In the genomic region with DNA sequence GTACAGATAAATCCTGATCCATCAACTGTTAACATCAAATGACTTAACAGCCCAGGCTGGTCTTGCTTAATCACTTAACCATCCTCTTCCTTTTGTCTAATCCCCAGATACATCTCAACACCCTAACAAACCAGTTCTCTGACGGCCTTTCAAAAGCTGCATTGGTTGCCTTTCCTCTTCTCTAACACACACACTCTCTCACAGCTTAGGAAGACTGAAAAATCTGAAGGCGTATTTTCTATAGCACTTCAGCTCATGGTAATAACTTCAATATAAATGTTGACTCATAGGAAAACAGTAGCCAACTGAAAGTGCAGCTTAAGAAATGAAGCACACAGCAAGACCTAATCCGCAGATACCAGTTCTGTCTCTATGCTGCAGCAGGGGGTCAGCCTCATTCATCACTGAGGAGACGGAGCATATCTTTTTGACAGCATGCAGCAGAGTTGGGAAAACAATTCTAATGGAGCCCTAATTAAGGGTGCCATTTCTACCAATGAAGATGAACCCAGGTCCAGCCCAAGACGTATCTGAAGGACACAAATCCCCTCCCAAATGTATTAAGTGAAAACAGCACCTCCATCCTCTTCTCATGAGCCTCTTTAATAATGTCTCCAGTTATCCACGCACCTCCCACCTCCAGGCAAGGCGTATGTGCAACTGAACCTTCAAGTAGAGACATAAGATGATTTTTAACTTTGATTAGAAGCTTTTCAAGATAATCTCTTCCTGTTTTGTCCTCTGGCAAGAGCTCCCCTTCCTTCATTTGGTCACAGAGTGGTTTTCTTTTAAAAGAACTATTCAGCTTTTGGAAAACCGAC, we compare ENCODE assay signal across 10 cellular contexts.
DNase-seq lines count a peak whose midpoint lies in the region; ATAC-seq, FAIRE-seq and TF ChIP-seq lines count a peak whose summit lies in the region.
"Had no signal": no experiment of that assay in that cellular context is flagged by ENCODE, and none has a peak within 500 bp of the region (broad histone marks: within the 10 kb centered on the region; RNA-seq: fewer than 3 reads in every experiment).

No MANE protein-coding gene starts in this region.

- peak overlapping the region; percentile 0 to 75 (median 23); a peak in 16 of 22 replicates for H3K4me2 ChIP-seq in BLaER1 treated with 17β-estradiol and CSF1 and Interleukin-3, amounts not matched to agents 10 nM and 100 nM

- peak overlapping the region in 2 of 11 experiments; percentile 35 to 56; a peak in 2 of 22 replicates for H3K9ac ChIP-seq in BLaER1 treated with 17β-estradiol and CSF1 and Interleukin-3, amounts not matched to agents 10 nM and 100 nM

- H3K4me3 ChIP-seq in BLaER1 treated with 17β-estradiol and CSF1 and Interleukin-3, amounts not matched to agents 10 nM and 100 nM: no peak overlapping the region
- H3K4me3 ChIP-seq in breast epithelium (no peak overlapping the region), left lung (no peak overlapping the region)

- in situ Hi-C loops in G401 (cut with HindIII; ENCODE audit: low sequenced_read_pairs): no loop called here

- peaks cover 0 to 10% (median 1%) of the 10 kb centered on the region in 11 experiments; a peak in 9 of 22 replicates for H3K9me3 ChIP-seq in BLaER1 treated with 17β-estradiol and CSF1 and Interleukin-3, amounts not matched to agents 10 nM and 100 nM (replicated peaks in 1 of 11)
- peaks cover 0 to 5% of the 10 kb centered on the region in 2 donors for H3K9me3 ChIP-seq in breast epithelium
- H3K9me3 ChIP-seq in left lung: peaks cover 0 to 3% of the 10 kb centered on the region in 2 donors

- peak; percentile 25 for ATAC-seq in GM21367 (IDR thresholded peaks at IDR 0.05; ENCODE audit: unreplicated experiment)
- no peak for ATAC-seq in left lung

- no peak for FAIRE-seq in HTR-8/SVneo (lab: Jason Lieb, UNC)

- TF ChIP-seq CTCF in breast epithelium (IDR thresholded peaks at IDR 0.05): no peak
- TF ChIP-seq CTCF in left lung (IDR thresholded peaks at IDR 0.05): no peak

- H4K20me1 ChIP-seq in BLaER1 treated with 17β-estradiol and CSF1 and Interleukin-3, amounts not matched to agents 10 nM and 100 nM: no peaks in the 10 kb centered on the region

- peak; percentile 92 for DNase-seq in NCI-H146 treated with DMSO at 0.1 percent for 48 hours (lab: John Stamatoyannopoulos, UW; ENCODE audit: unreplicated experiment)
- no peak for DNase-seq in breast epithelium (ENCODE audit: low spot score in 2 of 2)
- DNase-seq in dermis blood vessel endothelial cell: no peak
- DNase-seq in left lung: no peak
- DNase-seq in HTR-8/SVneo (ENCODE audit: insufficient read length, low spot score): no peak
- no peak for DNase-seq in G401 (ENCODE audit: low spot score)
- DNase-seq: SIG-M5; stimulated activated CD4-positive, alpha-beta T cell treated with anti-CD3 and anti-CD28 coated beads, Interleukin-4, amount 100 ng/mL, for 1 hour had no signal

- H3K4me1 ChIP-seq in BLaER1 treated with 17β-estradiol and CSF1 and Interleukin-3, amounts not matched to agents 10 nM and 100 nM: peaks cover 0 to 25% (median 11%) of the 10 kb centered on the region in 10 experiments; a peak in 10 of 20 replicates
- H3K4me1 ChIP-seq in breast epithelium (no peaks in the 10 kb centered on the region), left lung (peaks cover 0 to 3% of the 10 kb centered on the region in 2 donors)

- intact Hi-C loops in breast epithelium (cut with DNase I; ENCODE audit: low total_unique reads) (no loop called here), left lung (cut with DNase I) (no loop called here)

- H3K27ac ChIP-seq in BLaER1 treated with 17β-estradiol and CSF1 and Interleukin-3, amounts not matched to agents 10 nM and 100 nM: peak overlapping the region in 3 of 11 experiments; percentile 10 to 45 (median 20); a peak in 3 of 22 replicates
- H3K27ac ChIP-seq in breast epithelium (peak overlapping the region; percentile 16 to 33), left lung (no peak overlapping the region)

- H3K27me3 ChIP-seq in BLaER1 treated with 17β-estradiol and CSF1 and Interleukin-3, amounts not matched to agents 10 nM and 100 nM: no peaks in the 10 kb centered on the region
- H3K27me3 ChIP-seq in breast epithelium (no peaks in the 10 kb centered on the region), left lung (peaks cover 0 to 41% of the 10 kb centered on the region in 2 donors)

- no peak for TF ChIP-seq POLR2A in breast epithelium (IDR thresholded peaks at IDR 0.05)

- no peaks in the 10 kb centered on the region for H3K36me3 ChIP-seq in BLaER1 treated with 17β-estradiol and CSF1 and Interleukin-3, amounts not matched to agents 10 nM and 100 nM
- H3K36me3 ChIP-seq in breast epithelium (no peaks in the 10 kb centered on the region), left lung (no peaks in the 10 kb centered on the region)

Comparison
In these comparisons a context has a peak if more than half of its experiments do, and no peak if none do; other contexts are left out.
1. H3K27ac ChIP-seq: peak in breast epithelium (2 of 2); none in left lung (0 of 2).